ENCODE assay signal across 9 cellular contexts in the genomic region with DNA sequence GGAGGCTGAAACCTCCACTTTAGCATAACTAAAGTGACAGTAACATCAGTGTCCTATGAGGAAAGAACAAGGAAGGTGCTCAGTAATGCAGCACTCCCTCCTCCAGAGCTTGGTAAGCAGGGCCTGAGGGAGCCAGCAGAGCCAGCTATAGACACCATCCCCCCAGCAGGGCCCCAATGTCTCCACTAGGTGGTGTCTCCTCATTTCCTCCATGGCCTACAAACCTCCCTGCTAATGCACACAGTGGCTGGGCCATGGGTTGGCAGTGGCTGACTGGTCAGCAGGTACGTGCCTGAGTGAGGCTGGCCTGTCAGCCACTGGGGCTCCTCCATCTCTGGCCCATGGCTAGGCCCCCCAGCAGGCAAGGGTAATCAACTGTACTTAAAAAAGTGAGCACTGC. TPM values are rescaled to one million over a fixed set of nuclear protein-coding genes. Genes with fewer than 3 reads are reported as not detected.
DNase-seq lines count a peak whose midpoint lies in the region; ATAC-seq and TF ChIP-seq lines count a peak whose summit lies in the region.
"Had no signal": no experiment of that assay in that cellular context is flagged by ENCODE, and none has a peak within 500 bp of the region (broad histone marks: within the 10 kb centered on the region; RNA-seq: fewer than 3 reads in every experiment).

No MANE protein-coding gene starts in this region.

- no peaks in the 10 kb centered on the region for H3K27me3 Mint-ChIP-seq in Caco-2 (ENCODE audit: insufficient read depth, unreplicated experiment)
- H3K27me3 Mint-ChIP-seq: activated naive CD4-positive, alpha-beta T cell treated with anti-CD3 and anti-CD28 coated beads, Interleukin-2, amount 50 U/mL, for 24 hours had no signal

- no peak overlapping the region for H3K4me3 ChIP-seq in Caco-2 (ENCODE audit: low read depth, low read length)
- no peak overlapping the region for H3K4me3 ChIP-seq in adipocyte (ENCODE audit: low read length)
- H3K4me3 ChIP-seq in uterus, result no peak overlapping the region

- BruUV-seq in Caco-2 (replicated peaks; lab: Mats Ljungman, UMichigan), result no TSS peak

- H3K36me3 Mint-ChIP-seq in Caco-2 (ENCODE audit: insufficient read depth, unreplicated experiment), result peaks cover 74% of the 10 kb centered on the region

- no peak overlapping the region for H3K27ac Mint-ChIP-seq in Caco-2 (ENCODE audit: unreplicated experiment)

- H3K36me3 ChIP-seq in Caco-2 (ENCODE audit: control insufficient read depth, insufficient read depth, low read length), result peaks cover 8% of the 10 kb centered on the region; the same call in 1 of the 2 replicates
- peaks cover 72% of the 10 kb centered on the region for H3K36me3 ChIP-seq in adipocyte (ENCODE audit: control insufficient read depth, insufficient read depth, low read length, severe bottlenecking)
- H3K36me3 ChIP-seq in uterus, result no peaks in the 10 kb centered on the region

- intact Hi-C loops in Caco-2 (cut with micrococcal nuclease; ENCODE audit: unreplicated experiment) (no loop called here), uterus (cut with DNase I; ENCODE audit: low total_unique reads) (no loop called here)

- no peak overlapping the region for H3K9ac ChIP-seq in adipocyte (ENCODE audit: low read length)

- peak; percentile 62 to 69 for DNase-seq in Caco-2
- DNase-seq in RWPE1 (ENCODE audit: low spot score), result peak; percentile 48
- peak; percentile 25 for DNase-seq in adipocyte (ENCODE audit: low read depth)
- peak; percentile 89 for DNase-seq in iPS-NIHi7 (ENCODE audit: extremely low spot score)
- peak; percentile 19 to 40 for DNase-seq in stimulated activated CD8-positive, alpha-beta memory T cell treated with anti-CD3 and anti-CD28 coated beads, Interleukin-2, amount 100 ng/mL, for 48 hours (ENCODE audit: low read depth in 2 of 2)
- no peak for DNase-seq in uterus

- ATAC-seq in GM19035 (IDR thresholded peaks at IDR 0.05; ENCODE audit: unreplicated experiment) (peak; percentile 57), HG03159 (IDR thresholded peaks at IDR 0.05; ENCODE audit: unreplicated experiment) (peak; percentile 45)

- H3K4me1 ChIP-seq in Caco-2, result no peaks in the 10 kb centered on the region
- no peaks in the 10 kb centered on the region for H3K4me1 ChIP-seq in adipocyte (ENCODE audit: control insufficient read depth, insufficient read depth, low read length)
- H3K4me1 ChIP-seq in uterus, result no peaks in the 10 kb centered on the region

- no peaks in the 10 kb centered on the region for H3K4me1 Mint-ChIP-seq in Caco-2 (ENCODE audit: low read depth, unreplicated experiment)

- H3K27me3 ChIP-seq in Caco-2 (replicated peaks; ENCODE audit: control insufficient read depth, insufficient read depth, low read length) (no peaks in the 10 kb centered on the region), adipocyte (replicated peaks; ENCODE audit: control insufficient read depth, insufficient read depth, low read length) (no peaks in the 10 kb centered on the region), uterus (no peaks in the 10 kb centered on the region)

- H3K9me3 Mint-ChIP-seq in Caco-2 (ENCODE audit: unreplicated experiment), result no peaks in the 10 kb centered on the region
- H3K9me3 Mint-ChIP-seq: activated naive CD4-positive, alpha-beta T cell treated with anti-CD3 and anti-CD28 coated beads, Interleukin-2, amount 50 U/mL, for 24 hours had no signal

- H3K9me3 ChIP-seq in Caco-2, result no peaks in the 10 kb centered on the region
- no peaks in the 10 kb centered on the region for H3K9me3 ChIP-seq in adipocyte (ENCODE audit: control insufficient read depth, low read length)
- H3K9me3 ChIP-seq in uterus, result no peaks in the 10 kb centered on the region

- no peak overlapping the region for H3K4me3 Mint-ChIP-seq in Caco-2 (ENCODE audit: unreplicated experiment)
- H3K4me3 Mint-ChIP-seq: activated naive CD4-positive, alpha-beta T cell treated with anti-CD3 and anti-CD28 coated beads, Interleukin-2, amount 50 U/mL, for 24 hours had no signal

- no peak for TF ChIP-seq POLR2A in uterus (IDR thresholded peaks at IDR 0.05)

- TF ChIP-seq CTCF in Caco-2 (IDR thresholded peaks at IDR 0.05; ENCODE audit: insufficient read depth in 1 of 2, low read depth in 1 of 2, low read length in 1 of 2, severe bottlenecking in 1 of 2, unreplicated experiment in 1 of 2) (peak; percentile 70 to 76), RWPE1 (conservative IDR thresholded peaks at IDR 0.05; ENCODE audit: low read depth) (peak; percentile 52), uterus (IDR thresholded peaks at IDR 0.05) (peak in 1 of 4 experiments; percentile 15)

- POLR2A ChIA-PET in Caco-2 (lab: Charles Lee) (interaction anchor here (0.7 kb wide), 1 partner anchor 14 kb away, joined by 3 read pairs; a partner anchor contains a TSS), RWPE1 (lab: Yijun Ruan, JAX; ENCODE audit: low non-redundant PET) (no interaction called here)

- peak overlapping the region; percentile 20 for H3K27ac ChIP-seq in RWPE1
- no peak overlapping the region for H3K27ac ChIP-seq in uterus

- CTCF ChIA-PET in Caco-2 (lab: Charles Lee) (interaction anchor here (0.6 to 1.3 kb wide), 5 partner anchors 9 to 125 kb away, joined by 3 to 10 read pairs (median 4); a partner anchor contains a TSS), RWPE1 (lab: Yijun Ruan, JAX) (no interaction called here)

RNA-seq across cellular contexts. Expression of a gene that starts 13.6 kb away (rescaled TPM):
- total RNA-seq in Caco-2 (2022), result 53.3 and 55.6 TPM in 2 replicates
- 10 to 100 TPM in 3 of 4 donors, 1 to 10 TPM in 1; 6.2 to 49.8 (median 18.6) TPM for total RNA-seq in uterus

RNA-seq across cellular contexts. Expression of a gene that starts 47.4 kb away (rescaled TPM):
- total RNA-seq in Caco-2 (2022), result 18.5 and 19.7 TPM in 2 replicates
- total RNA-seq in uterus, result 10 to 100 TPM; 27.4 to 62.8 (median 39.8) TPM

Comparison
In these comparisons a context has a peak if more than half of its experiments do, and no peak if none do; other contexts are left out.
1. DNase-seq: peak in Caco-2 (2 of 2), RWPE1 (single experiment), adipocyte (single experiment), iPS-NIHi7 (single experiment) and stimulated activated CD8-positive, alpha-beta memory T cell treated with anti-CD3 and anti-CD28 coated beads, Interleukin-2, amount 100 ng/mL, for 48 hours (2 of 2); none in uterus (0 of 2).